ENCODE assay signal across 9 cellular contexts in the genomic region with DNA sequence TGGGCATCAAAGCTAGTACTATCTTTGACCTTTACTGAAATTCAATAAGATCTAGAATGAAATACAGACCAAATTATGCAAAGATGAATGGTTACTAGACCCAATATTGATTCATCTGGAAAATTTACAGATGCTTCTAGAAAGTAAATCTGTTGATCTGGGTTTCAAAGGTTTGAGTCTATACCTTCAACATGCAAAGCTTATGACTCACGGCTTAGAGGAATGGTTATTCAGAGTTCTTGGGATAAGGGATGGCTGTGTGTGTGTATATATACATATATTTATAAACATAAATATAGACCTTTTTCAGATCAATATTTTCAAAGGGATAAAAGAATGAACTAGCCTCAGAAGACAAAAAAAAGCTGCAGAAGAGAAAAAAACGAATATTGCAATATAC. TPM values are rescaled to one million over a fixed set of nuclear protein-coding genes. Genes with fewer than 3 reads are reported as not detected.
DNase-seq lines count a peak whose midpoint lies in the region; ATAC-seq and TF ChIP-seq lines count a peak whose summit lies in the region.
"Had no signal": no experiment of that assay in that cellular context is flagged by ENCODE, and none has a peak within 500 bp of the region (broad histone marks: within the 10 kb centered on the region; RNA-seq: fewer than 3 reads in every experiment).

No MANE protein-coding gene starts in this region.

- no peaks in the 10 kb centered on the region for H3K27me3 Mint-ChIP-seq in activated T-cell treated with anti-CD3 and anti-CD28 coated beads, Interleukin-2, amount 50 U/mL, for 72 hours (ENCODE audit: low read depth)
- peaks cover 3% of the 10 kb centered on the region for H3K27me3 Mint-ChIP-seq in activated T-helper 2 cell treated with anti-CD3 and anti-CD28 coated beads, Interferon-gamma antibody, Interleukin-2, Interleukin-4, amounts not matched to agents 10 μg/mL and 5 μg/mL and 100 μg/mL, durations not matched to agents 14 hours and 24 hours and 36 hours (ENCODE audit: low read depth)

- peaks cover 2 to 3% of the 10 kb centered on the region in 2 donors for H3K36me3 Mint-ChIP-seq in activated T-cell treated with anti-CD3 and anti-CD28 coated beads, Interleukin-2, amount 50 U/mL, for 72 hours (ENCODE audit: insufficient read depth in 2 of 2)
- H3K36me3 Mint-ChIP-seq in activated T-helper 2 cell treated with anti-CD3 and anti-CD28 coated beads, Interferon-gamma antibody, Interleukin-2, Interleukin-4, amounts not matched to agents 10 μg/mL and 5 μg/mL and 100 μg/mL, durations not matched to agents 14 hours and 24 hours and 36 hours (ENCODE audit: low read depth), result peaks cover 3% of the 10 kb centered on the region

- peak overlapping the region; percentile 88 to 90 for H3K4me3 Mint-ChIP-seq in activated T-cell treated with anti-CD3 and anti-CD28 coated beads, Interleukin-2, amount 50 U/mL, for 72 hours
- H3K4me3 Mint-ChIP-seq in activated T-helper 2 cell treated with anti-CD3 and anti-CD28 coated beads, Interferon-gamma antibody, Interleukin-2, Interleukin-4, amounts not matched to agents 10 μg/mL and 5 μg/mL and 100 μg/mL, durations not matched to agents 14 hours and 24 hours and 36 hours (ENCODE audit: low read depth), result peak overlapping the region; percentile 97

- H3K9me3 Mint-ChIP-seq in activated T-cell treated with anti-CD3 and anti-CD28 coated beads, Interleukin-2, amount 50 U/mL, for 72 hours, result no peaks in the 10 kb centered on the region
- no peaks in the 10 kb centered on the region for H3K9me3 Mint-ChIP-seq in activated T-helper 2 cell treated with anti-CD3 and anti-CD28 coated beads, Interferon-gamma antibody, Interleukin-2, Interleukin-4, amounts not matched to agents 10 μg/mL and 5 μg/mL and 100 μg/mL, durations not matched to agents 14 hours and 24 hours and 36 hours

- no peaks in the 10 kb centered on the region for H3K9me3 ChIP-seq in iPS-20b (ENCODE audit: insufficient read depth, low read depth, low read length)
- H3K9me3 ChIP-seq in thoracic aorta, result no peaks in the 10 kb centered on the region

- peak overlapping the region; percentile 99 for H3K4me3 ChIP-seq in iPS-20b (ENCODE audit: low read length)
- peak overlapping the region; percentile 91 for H3K4me3 ChIP-seq in thoracic aorta

- peaks cover 6% of the 10 kb centered on the region; the same call in 1 of the 2 replicates for H3K4me1 ChIP-seq in iPS-20b (ENCODE audit: insufficient read depth, low read length)
- peaks cover 13 to 20% of the 10 kb centered on the region in 2 donors for H3K4me1 ChIP-seq in thoracic aorta (ENCODE audit: control insufficient read depth in 1 of 2, low read depth in 2 of 2)

- H3K27me3 ChIP-seq in iPS-20b (ENCODE audit: insufficient read depth, low read length) (no peaks in the 10 kb centered on the region), thoracic aorta (replicated peaks; ENCODE audit: insufficient read depth) (no peaks in the 10 kb centered on the region)

- intact Hi-C loops in activated T-helper 2 cell treated with anti-CD3 and anti-CD28 coated beads, Interferon-gamma antibody, Interleukin-2, Interleukin-4, amounts not matched to agents 10 μg/mL and 5 μg/mL and 100 μg/mL, durations not matched to agents 14 hours and 24 hours and 36 hours (cut with micrococcal nuclease), result loop anchor here (10.0 kb wide), 1 partner anchor 618 kb away; a partner anchor contains a TSS

- H3K9ac ChIP-seq in iPS-20b (ENCODE audit: low read depth, low read length), result peak overlapping the region; percentile 90; the same call in 1 of the 2 replicates

- H3K27ac ChIP-seq in iPS-20b (ENCODE audit: low read length), result no peak overlapping the region
- no peak overlapping the region for H3K27ac ChIP-seq in thoracic aorta

- H3K27ac Mint-ChIP-seq in activated T-cell treated with anti-CD3 and anti-CD28 coated beads, Interleukin-2, amount 50 U/mL, for 72 hours, result peak overlapping the region; percentile 75
- H3K27ac Mint-ChIP-seq in activated T-helper 2 cell treated with anti-CD3 and anti-CD28 coated beads, Interferon-gamma antibody, Interleukin-2, Interleukin-4, amounts not matched to agents 10 μg/mL and 5 μg/mL and 100 μg/mL, durations not matched to agents 14 hours and 24 hours and 36 hours, result no peak overlapping the region

- ATAC-seq in activated T-cell treated with anti-CD3 and anti-CD28 coated beads, Interleukin-2, amount 50 U/mL, for 72 hours (replicated peaks in 1 of 2), result no peak
- ATAC-seq in thoracic aorta (ENCODE audit: insufficient number of reproducible peaks, low FRiP score, low read depth) (no peak), GM18858 (IDR thresholded peaks at IDR 0.05; ENCODE audit: unreplicated experiment) (no peak), HG02678 (IDR thresholded peaks at IDR 0.05; ENCODE audit: unreplicated experiment) (no peak)

- no peak for DNase-seq in activated T-cell treated with anti-CD3 and anti-CD28 coated beads, Interleukin-2, amount 50 U/mL, for 72 hours
- DNase-seq in activated T-cell treated with anti-CD3 and anti-CD28 coated beads, Interleukin-2, amount 50 U/mL, for 1 hour, result no peak
- DNase-seq in activated T-helper 2 cell treated with anti-CD3 and anti-CD28 coated beads, Interferon-gamma antibody, Interleukin-2, Interleukin-4, amounts not matched to agents 10 μg/mL and 5 μg/mL and 100 μg/mL, durations not matched to agents 14 hours and 24 hours and 36 hours (ENCODE audit: low spot score), result no peak
- DNase-seq in thoracic aorta (ENCODE audit: low spot score), result no peak
- DNase-seq in stimulated activated CD4-positive, alpha-beta T cell treated with anti-CD3 and anti-CD28 coated beads, Interleukin-15, amount 100 ng/mL, for 24 hours, result no peak
- DNase-seq: NCI-H510A treated with DMSO at 0.1 percent for 48 hours had no signal

- H3K36me3 ChIP-seq in iPS-20b (ENCODE audit: insufficient read depth, low read depth, low read length) (no peaks in the 10 kb centered on the region), thoracic aorta (no peaks in the 10 kb centered on the region)

- H3K4me1 Mint-ChIP-seq in activated T-cell treated with anti-CD3 and anti-CD28 coated beads, Interleukin-2, amount 50 U/mL, for 72 hours (ENCODE audit: low read depth), result peaks cover 55% of the 10 kb centered on the region
- H3K4me1 Mint-ChIP-seq in activated T-helper 2 cell treated with anti-CD3 and anti-CD28 coated beads, Interferon-gamma antibody, Interleukin-2, Interleukin-4, amounts not matched to agents 10 μg/mL and 5 μg/mL and 100 μg/mL, durations not matched to agents 14 hours and 24 hours and 36 hours (ENCODE audit: low read depth), result peaks cover 25% of the 10 kb centered on the region

- TF ChIP-seq CTCF in thoracic aorta (IDR thresholded peaks at IDR 0.05), result no peak

RNA-seq across cellular contexts. Expression of a gene that starts 1.3 kb away (rescaled TPM):
- total RNA-seq in activated T-cell treated with anti-CD3 and anti-CD28 coated beads, Interleukin-2, amount 50 U/mL, for 72 hours, result 10 to 100 TPM; 23.1 to 25.3 TPM
- total RNA-seq in activated T-helper 2 cell treated with anti-CD3 and anti-CD28 coated beads, Interferon-gamma antibody, Interleukin-2, Interleukin-4, amounts not matched to agents 10 μg/mL and 5 μg/mL and 100 μg/mL, durations not matched to agents 14 hours and 24 hours and 36 hours, result 26.5 and 29.0 TPM in 2 replicates
- 10 to 100 TPM in 1 of 2 donors, 1 to 10 TPM in 1; 9.6 to 25.3 TPM for total RNA-seq in thoracic aorta

RNA-seq across cellular contexts. Expression of a gene that starts 33.3 kb away (rescaled TPM):
- total RNA-seq in activated T-cell treated with anti-CD3 and anti-CD28 coated beads, Interleukin-2, amount 50 U/mL, for 72 hours, result 1 to 10 TPM; 1.0 to 3.1 TPM
- total RNA-seq in activated T-helper 2 cell treated with anti-CD3 and anti-CD28 coated beads, Interferon-gamma antibody, Interleukin-2, Interleukin-4, amounts not matched to agents 10 μg/mL and 5 μg/mL and 100 μg/mL, durations not matched to agents 14 hours and 24 hours and 36 hours, result 2.0 and 3.0 TPM in 2 replicates
- 10 to 100 TPM in 1 of 2 donors, not detected in 1; 17.3 TPM for total RNA-seq in thoracic aorta

RNA-seq across cellular contexts. Expression of a gene that starts 44.3 kb away (rescaled TPM):
- total RNA-seq in activated T-cell treated with anti-CD3 and anti-CD28 coated beads, Interleukin-2, amount 50 U/mL, for 72 hours, result 10 to 100 TPM; 17.5 to 24.3 TPM
- 26.4 and 32.7 TPM in 2 replicates for total RNA-seq in activated T-helper 2 cell treated with anti-CD3 and anti-CD28 coated beads, Interferon-gamma antibody, Interleukin-2, Interleukin-4, amounts not matched to agents 10 μg/mL and 5 μg/mL and 100 μg/mL, durations not matched to agents 14 hours and 24 hours and 36 hours
- total RNA-seq in thoracic aorta, result 10 to 100 TPM; 22.2 to 23.7 TPM
